Comparison of ENCODE assay signal across 10 cellular contexts in the genomic region with DNA sequence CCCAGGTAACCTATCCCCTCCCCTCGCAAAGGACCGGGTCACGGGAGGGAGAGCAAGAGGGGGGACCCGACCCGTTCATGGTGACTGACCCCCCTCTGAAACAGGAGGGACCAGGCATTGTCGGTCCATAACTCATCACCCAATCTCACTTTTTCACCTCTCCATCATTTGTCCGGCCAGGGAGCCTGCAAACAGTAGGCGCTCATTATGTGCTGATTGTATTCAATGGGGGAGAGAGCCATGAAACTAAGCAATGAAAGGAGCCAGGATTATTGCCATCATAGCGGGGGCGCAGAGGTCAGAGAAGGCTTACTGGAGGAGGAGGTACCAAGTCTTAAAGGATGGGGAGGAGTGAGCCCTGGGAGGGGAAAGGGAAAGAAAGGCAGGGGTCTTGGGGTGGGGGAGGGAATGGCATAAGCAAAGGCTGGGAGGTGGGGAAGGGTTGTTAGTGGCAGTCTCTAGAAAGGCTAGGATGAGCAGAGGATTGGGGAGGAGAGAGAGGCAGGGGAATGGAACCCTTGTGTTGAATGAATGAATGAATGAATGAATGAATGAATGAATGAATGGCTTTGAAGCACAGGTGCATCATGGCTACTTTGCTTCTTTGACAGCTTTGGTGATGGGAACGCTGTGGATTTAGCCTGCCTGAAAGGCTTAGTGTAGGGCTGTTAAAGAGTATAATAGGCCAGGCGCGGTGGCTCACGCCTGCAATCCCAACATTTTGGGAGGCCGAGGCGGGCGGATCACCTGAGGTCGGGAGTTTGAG. TPM values are rescaled to one million over a fixed set of nuclear protein-coding genes. Genes with fewer than 3 reads are reported as not detected.
DNase-seq lines count a peak whose midpoint lies in the region; ATAC-seq and TF ChIP-seq lines count a peak whose summit lies in the region.
"Had no signal": no experiment of that assay in that cellular context is flagged by ENCODE, and none has a peak within 500 bp of the region (broad histone marks: within the 10 kb centered on the region; RNA-seq: fewer than 3 reads in every experiment).

No MANE protein-coding gene starts in this region.

- H4K20me1 ChIP-seq in Loucy (ENCODE audit: insufficient read depth, low read length, poor library complexity, severe bottlenecking): no peaks in the 10 kb centered on the region

- peaks cover 38% of the 10 kb centered on the region for H3K36me3 Mint-ChIP-seq in CD8-positive, alpha-beta T cell
- H3K36me3 Mint-ChIP-seq in dendritic cell treated with granulocyte-macrophage colony-stimulating factor and Interleukin-4, amounts not matched to agents 40 ng/mL and 50 ng/mL, for 4 days (ENCODE audit: low read depth): peaks cover 57% of the 10 kb centered on the region

- peak overlapping the region; percentile 80 for H3K27ac Mint-ChIP-seq in CD8-positive, alpha-beta T cell
- peak overlapping the region; percentile 83 for H3K27ac Mint-ChIP-seq in dendritic cell treated with granulocyte-macrophage colony-stimulating factor and Interleukin-4, amounts not matched to agents 40 ng/mL and 50 ng/mL, for 4 days

- peak overlapping the region; percentile 89 for H3K4me2 ChIP-seq in Loucy (ENCODE audit: low read depth, low read length, poor library complexity, severe bottlenecking)

- peak overlapping the region; percentile 94 for H3K9ac ChIP-seq in Loucy (ENCODE audit: low read depth, low read length, poor library complexity, severe bottlenecking)

- H3K36me3 ChIP-seq in CD8-positive, alpha-beta T cell (ENCODE audit: insufficient read depth, low read length): peaks cover 11% of the 10 kb centered on the region
- H3K36me3 ChIP-seq in Loucy (ENCODE audit: insufficient read depth, low read length) (no peaks in the 10 kb centered on the region), neutrophil (peaks cover 33% of the 10 kb centered on the region)

- H3K9me3 Mint-ChIP-seq in CD8-positive, alpha-beta T cell: no peaks in the 10 kb centered on the region
- no peaks in the 10 kb centered on the region for H3K9me3 Mint-ChIP-seq in dendritic cell treated with granulocyte-macrophage colony-stimulating factor and Interleukin-4, amounts not matched to agents 40 ng/mL and 50 ng/mL, for 4 days

- POLR2A ChIA-PET in CD8-positive, alpha-beta T cell (lab: Charles Lee): no interaction called here

- H3K4me1 Mint-ChIP-seq in CD8-positive, alpha-beta T cell (ENCODE audit: low read depth): peaks cover 10% of the 10 kb centered on the region
- peaks cover 26% of the 10 kb centered on the region for H3K4me1 Mint-ChIP-seq in dendritic cell treated with granulocyte-macrophage colony-stimulating factor and Interleukin-4, amounts not matched to agents 40 ng/mL and 50 ng/mL, for 4 days (ENCODE audit: low read depth)

- CTCF ChIA-PET in CD8-positive, alpha-beta T cell (lab: Charles Lee): interaction anchor here (1.4 kb wide), 1 partner anchor 26 kb away, joined by 5 read pairs; no protein-coding TSS in a partner anchor

- intact Hi-C loops in CD8-positive, alpha-beta T cell (cut with DNase I, micrococcal nuclease): loop anchor here in 1 of 2 experiments (5.0 kb wide), 1 partner anchor 150 kb away; no protein-coding TSS in a partner anchor
- intact Hi-C loops in dendritic cell treated with granulocyte-macrophage colony-stimulating factor and Interleukin-4, amounts not matched to agents 40 ng/mL and 50 ng/mL, for 4 days (cut with micrococcal nuclease): no loop called here

- H3K9me3 ChIP-seq in CD8-positive, alpha-beta T cell (ENCODE audit: low read length): no peaks in the 10 kb centered on the region
- H3K9me3 ChIP-seq in Loucy (ENCODE audit: insufficient read depth, low read depth, low read length) (no peaks in the 10 kb centered on the region), neutrophil (no peaks in the 10 kb centered on the region)

- H2AFZ ChIP-seq in Loucy (ENCODE audit: low read length): no peak overlapping the region

- H3K27ac ChIP-seq in CD8-positive, alpha-beta T cell (ENCODE audit: low read depth, low read length): no peak overlapping the region
- H3K27ac ChIP-seq in neutrophil: peak overlapping the region; percentile 68

- peaks cover 11% of the 10 kb centered on the region for H3K79me2 ChIP-seq in Loucy (ENCODE audit: insufficient read depth, low read length)

- no peaks in the 10 kb centered on the region for H3K27me3 Mint-ChIP-seq in CD8-positive, alpha-beta T cell (ENCODE audit: low read depth)
- H3K27me3 Mint-ChIP-seq in dendritic cell treated with granulocyte-macrophage colony-stimulating factor and Interleukin-4, amounts not matched to agents 40 ng/mL and 50 ng/mL, for 4 days: peaks cover 2% of the 10 kb centered on the region

- TF ChIP-seq CTCF in CD8-positive, alpha-beta T cell (IDR thresholded peaks at IDR 0.05): no peak
- TF ChIP-seq CTCF in Loucy (conservative IDR thresholded peaks at IDR 0.05; ENCODE audit: low read length) (no peak), neutrophil (IDR thresholded peaks at IDR 0.05) (no peak)

- peak overlapping the region; percentile 99 for H3K4me3 ChIP-seq in CD8-positive, alpha-beta T cell (ENCODE audit: low read depth, low read length)
- H3K4me3 ChIP-seq in Loucy (ENCODE audit: low read length, poor library complexity, severe bottlenecking): peak overlapping the region; percentile 97
- H3K4me3 ChIP-seq in neutrophil (ENCODE audit: low read depth in 1 of 2, low read length in 1 of 2): peak overlapping the region; percentile 94 to 95

- H3K4me1 ChIP-seq in CD8-positive, alpha-beta T cell (ENCODE audit: insufficient read depth, low read length): peaks cover 6% of the 10 kb centered on the region
- H3K4me1 ChIP-seq in Loucy (ENCODE audit: insufficient read depth, low read length, poor library complexity, severe bottlenecking) (peaks cover 11% of the 10 kb centered on the region), neutrophil (ENCODE audit: control insufficient read depth in 1 of 2, insufficient read depth in 1 of 2, low read depth in 1 of 2, low read length in 1 of 2) (peaks cover 16 to 18% of the 10 kb centered on the region in 2 experiments)

- H3K4me3 Mint-ChIP-seq in CD8-positive, alpha-beta T cell: peak overlapping the region; percentile 87
- H3K4me3 Mint-ChIP-seq in dendritic cell treated with granulocyte-macrophage colony-stimulating factor and Interleukin-4, amounts not matched to agents 40 ng/mL and 50 ng/mL, for 4 days: peak overlapping the region; percentile 88

- no peaks in the 10 kb centered on the region for H3K9me2 ChIP-seq in Loucy (replicated peaks; ENCODE audit: low read depth, low read length)

- TF ChIP-seq POLR2A in erythroblast (IDR thresholded peaks at IDR 0.05; ENCODE audit: low read length): no peak

- H3K27me3 ChIP-seq in CD8-positive, alpha-beta T cell (ENCODE audit: insufficient read depth, low read length): no peaks in the 10 kb centered on the region
- H3K27me3 ChIP-seq in Loucy (ENCODE audit: insufficient read depth, low read length, poor library complexity, severe bottlenecking) (no peaks in the 10 kb centered on the region), neutrophil (peaks cover 8% of the 10 kb centered on the region)

- no peaks in the 10 kb centered on the region for H3F3A ChIP-seq in Loucy (ENCODE audit: low read depth)

- DNase-seq in CD8-positive, alpha-beta T cell: no peak
- DNase-seq in dedifferentiated amniotic fluid mesenchymal stem cell (ENCODE audit: extremely low spot score): no peak
- no peak for DNase-seq in central memory CD4-positive, alpha-beta T cell
- no peak for DNase-seq in erythroblast (lab: John Stamatoyannopoulos, UW)
- DNase-seq: midbrain had no signal

- ATAC-seq in CD8-positive, alpha-beta T cell: no peak
- ATAC-seq in GM21390 (IDR thresholded peaks at IDR 0.05; ENCODE audit: unreplicated experiment): no peak

RNA-seq across cellular contexts. Expression of a gene that starts 1.4 kb away (rescaled TPM):
- 10 to 100 TPM; 56.4 to 61.6 TPM for total RNA-seq in CD8-positive, alpha-beta T cell

RNA-seq across cellular contexts. Expression of a gene that starts 15.0 kb away (rescaled TPM):
- total RNA-seq in CD8-positive, alpha-beta T cell: 1 to 10 TPM; 1.2 TPM
- total RNA-seq: RPMI7951 had no signal

RNA-seq across cellular contexts. Expression of a gene that starts 18.7 kb away (rescaled TPM):
- 100 to 1,000 TPM in 1 of 2 experiments, 10 to 100 TPM in 1; 97.6 to 114 TPM for total RNA-seq in CD8-positive, alpha-beta T cell

RNA-seq across cellular contexts. Expression of a gene that starts 24.0 kb away (rescaled TPM):
- total RNA-seq in CD8-positive, alpha-beta T cell: 10 to 100 TPM; 74.4 to 76.3 TPM

RNA-seq across cellular contexts. Expression of a gene that starts 32.2 kb away (rescaled TPM):
- total RNA-seq in CD8-positive, alpha-beta T cell: 100 to 1,000 TPM; 331 to 334 TPM
